In genomic region chr12:25839470-25839869, GRCh38 we compare ENCODE assay signal across 18 cellular contexts.
A peak's percentile ranks its signal among the peaks of the same experiment; 100 is the strongest.
DNase-seq lines count a peak whose midpoint lies in the region; FAIRE-seq and TF ChIP-seq lines count a peak whose summit lies in the region.
"Had no signal": no experiment of that assay in that cellular context is flagged by ENCODE, and none has a peak within 500 bp of the region (broad histone marks: within the 10 kb centered on the region; RNA-seq: fewer than 3 reads in every experiment).

No MANE protein-coding gene starts in this region.

- no peak for TF ChIP-seq EP300 in sigmoid colon (IDR thresholded peaks at IDR 0.05)

- BruUV-seq in Calu3 (replicated peaks; lab: Mats Ljungman, UMichigan) = no TSS peak

- DNase-seq in Calu3 = no peak
- peak; percentile 84 for DNase-seq in LNCaP clone FGC (ENCODE audit: low read depth)
- DNase-seq in amniotic epithelial cell (ENCODE audit: low read depth) = peak; percentile 67
- DNase-seq in foreskin melanocyte = peak; percentile 67
- DNase-seq in sigmoid colon = no peak
- no peak for DNase-seq in small intestine
- no peak for DNase-seq in Ammon's horn (ENCODE audit: low spot score)
- DNase-seq in activated effector memory CD4-positive, alpha-beta T cell treated with anti-CD3 and anti-CD28 coated beads, Interleukin-2, amount 50 U/mL, for 16 hours = no peak
- DNase-seq: AML-193; body of pancreas; effector CD4-positive, alpha-beta T cell; MM.1S; NCI-H524 treated with DMSO at 0.1 percent for 48 hours; stimulated activated CD4-positive, alpha-beta T cell treated with anti-CD3 and anti-CD28 coated beads, Interleukin-1b, Interleukin-23, amount 100 ng/mL, for 48 hours; T-helper 17 cell had no signal

- TF ChIP-seq CTCF in Calu3 (IDR thresholded peaks at IDR 0.05; ENCODE audit: unreplicated experiment) = no peak
- TF ChIP-seq CTCF in LNCaP clone FGC (IDR thresholded peaks at IDR 0.05; ENCODE audit: control insufficient read depth, extremely low read depth, insufficient read depth) = no peak
- TF ChIP-seq CTCF in sigmoid colon (IDR thresholded peaks at IDR 0.05) = no peak

- H3K27ac ChIP-seq in sigmoid colon (no peak overlapping the region), small intestine (ENCODE audit: low read depth in 1 of 2, low read length in 1 of 2) (no peak overlapping the region)
- H3K27ac ChIP-seq: body of pancreas, suprapubic skin had no signal

- H3K9me3 Mint-ChIP-seq in Calu3 (ENCODE audit: low read depth, unreplicated experiment) = no peaks in the 10 kb centered on the region

- no peak for FAIRE-seq in small intestine (lab: Jason Lieb, UNC)

- no peaks in the 10 kb centered on the region for H3K36me3 Mint-ChIP-seq in Calu3 (ENCODE audit: insufficient read depth, unreplicated experiment)

- peak overlapping the region; percentile 48 for H3K27ac Mint-ChIP-seq in Calu3 (ENCODE audit: unreplicated experiment)
- H3K27ac Mint-ChIP-seq: T-helper 17 cell had no signal

- H3K4me1 ChIP-seq in sigmoid colon (no peaks in the 10 kb centered on the region), small intestine (ENCODE audit: control insufficient read depth in 2 of 2, insufficient read depth in 1 of 2, low read depth in 1 of 2, low read length in 1 of 2) (no peaks in the 10 kb centered on the region)
- H3K4me1 ChIP-seq: body of pancreas, suprapubic skin had no signal

- H3K9me3 ChIP-seq in sigmoid colon = no peaks in the 10 kb centered on the region
- no peaks in the 10 kb centered on the region for H3K9me3 ChIP-seq in small intestine (ENCODE audit: control insufficient read depth, low read depth)
- H3K9me3 ChIP-seq: body of pancreas, suprapubic skin had no signal

- no peaks in the 10 kb centered on the region for H3K27me3 Mint-ChIP-seq in Calu3 (ENCODE audit: unreplicated experiment)
- H3K27me3 Mint-ChIP-seq: T-helper 17 cell had no signal

- no peaks in the 10 kb centered on the region for H3K4me1 Mint-ChIP-seq in Calu3 (ENCODE audit: low read depth, unreplicated experiment)
- H3K4me1 Mint-ChIP-seq: nephron, T-helper 17 cell had no signal

- CTCF ChIA-PET in Calu3 (lab: Charles Lee) = no interaction called here

- no peak overlapping the region for H3K4me3 Mint-ChIP-seq in Calu3 (ENCODE audit: low read depth, unreplicated experiment)
- H3K4me3 Mint-ChIP-seq: nephron, T-helper 17 cell had no signal

- intact Hi-C loops in Calu3 (cut with micrococcal nuclease; ENCODE audit: unreplicated experiment) (no loop called here), sigmoid colon (cut with DNase I) (no loop called here)

- H3K4me3 ChIP-seq in LNCaP clone FGC (ENCODE audit: low read depth, low read length) (no peak overlapping the region), sigmoid colon (no peak overlapping the region), small intestine (ENCODE audit: low read depth in 1 of 2, low read length in 2 of 2) (no peak overlapping the region)
- H3K4me3 ChIP-seq: body of pancreas, lung, suprapubic skin had no signal

- H3K36me3 ChIP-seq in sigmoid colon = no peaks in the 10 kb centered on the region
- H3K36me3 ChIP-seq in small intestine (ENCODE audit: control insufficient read depth in 2 of 2, insufficient read depth in 2 of 2, low read length in 2 of 2) = no peaks in the 10 kb centered on the region
- H3K36me3 ChIP-seq: suprapubic skin had no signal

- TF ChIP-seq POLR2A in sigmoid colon (IDR thresholded peaks at IDR 0.05) = no peak

- H3K27me3 ChIP-seq in sigmoid colon = no peaks in the 10 kb centered on the region
- H3K27me3 ChIP-seq in small intestine (ENCODE audit: control insufficient read depth in 2 of 2, insufficient read depth in 2 of 2, low read length in 2 of 2) = no peaks in the 10 kb centered on the region
- H3K27me3 ChIP-seq: body of pancreas, suprapubic skin had no signal

- 60 to 64% methylated on average over 2 of the region's 2 CpGs for WGBS in sigmoid colon, 2 donors
- 68 to 75% (median 74%) methylated on average over 2 of the region's 2 CpGs for WGBS in small intestine, 3 donors

Comparison
In these comparisons a context has a peak if more than half of its experiments do, and no peak if none do; other contexts are left out.
1. DNase-seq: peak in LNCaP clone FGC (single experiment), amniotic epithelial cell (single experiment) and foreskin melanocyte (single experiment); none in Calu3 (single experiment), sigmoid colon (single experiment), small intestine (single experiment), Ammon's horn (single experiment) and activated effector memory CD4-positive, alpha-beta T cell treated with anti-CD3 and anti-CD28 coated beads, Interleukin-2, amount 50 U/mL, for 16 hours (single experiment).